Comparison of ENCODE assay signal across 8 cellular contexts in genomic region chr11:64776875-64777274, GRCh38. TPM values are rescaled to one million over a fixed set of nuclear protein-coding genes. Genes with fewer than 3 reads are reported as not detected.
A peak's percentile ranks its signal among the peaks of the same experiment; 100 is the strongest.
DNase-seq lines count a peak whose midpoint lies in the region; ATAC-seq and TF ChIP-seq lines count a peak whose summit lies in the region.

No MANE protein-coding gene starts in this region.

- H3K4me2 ChIP-seq in mesendoderm (ENCODE audit: low read length), result peak overlapping the region; percentile 66

- no peak overlapping the region for H4K8ac ChIP-seq in mesendoderm (ENCODE audit: low read depth, low read length)

- H3K79me2 ChIP-seq in mesendoderm (ENCODE audit: control insufficient read depth, insufficient read depth, low read length), result peaks cover 43% of the 10 kb centered on the region

- TF ChIP-seq CTCF in cardiac muscle cell (IDR thresholded peaks at IDR 0.05; ENCODE audit: low read depth, low read length) (no peak), brain microvascular endothelial cell (IDR thresholded peaks at IDR 0.05; ENCODE audit: low read depth, low read length, missing control alignments) (no peak), upper lobe of right lung (IDR thresholded peaks at IDR 0.05) (no peak)

- H3K4me3 ChIP-seq in cardiac muscle cell (peak overlapping the region; percentile 87), brain microvascular endothelial cell (ENCODE audit: low read depth, low read length) (peak overlapping the region; percentile 89), mesendoderm (ENCODE audit: low read length) (peak overlapping the region; percentile 96), upper lobe of right lung (peak overlapping the region; percentile 76)

- no peak overlapping the region for H2BK5ac ChIP-seq in mesendoderm (ENCODE audit: low read length)

- no peak overlapping the region for H2BK120ac ChIP-seq in mesendoderm (ENCODE audit: low read depth, low read length)

- no peak overlapping the region for H3K4ac ChIP-seq in mesendoderm (ENCODE audit: low read depth, low read length)

- H3K56ac ChIP-seq in mesendoderm (ENCODE audit: low read length), result peak overlapping the region; percentile 98

- H3K9ac ChIP-seq in mesendoderm (ENCODE audit: low read length), result peak overlapping the region; percentile 98

- WGBS in mesendoderm (ENCODE audit: extremely low coverage, insufficient coverage, low lambda C conversion rate), result no CpG with 5 or more reads among the region's 3 CpGs

- H3K27me3 ChIP-seq in cardiac muscle cell (no peaks in the 10 kb centered on the region), brain microvascular endothelial cell (replicated peaks) (no peaks in the 10 kb centered on the region), mesendoderm (ENCODE audit: insufficient read depth, low read length, poor library complexity) (no peaks in the 10 kb centered on the region), upper lobe of right lung (no peaks in the 10 kb centered on the region)

- no peak overlapping the region for H2AK5ac ChIP-seq in mesendoderm (ENCODE audit: low read length)

- H3K27ac ChIP-seq in cardiac muscle cell (peak overlapping the region; percentile 69), brain microvascular endothelial cell (no peak overlapping the region), mesendoderm (ENCODE audit: low read depth, low read length) (no peak overlapping the region), upper lobe of right lung (peak overlapping the region; percentile 34)

- ATAC-seq in Right ventricle myocardium inferior (no peak), upper lobe of right lung (no peak), GM21825 (IDR thresholded peaks at IDR 0.05; ENCODE audit: unreplicated experiment) (no peak)

- H3K9me3 ChIP-seq in cardiac muscle cell (ENCODE audit: low read depth) (no peaks in the 10 kb centered on the region), upper lobe of right lung (no peaks in the 10 kb centered on the region)

- intact Hi-C loops in Right ventricle myocardium inferior (cut with DNase I), result loop anchor here (2.0 kb wide), 1 partner anchor 14 kb away; no protein-coding TSS in a partner anchor
- intact Hi-C loops in upper lobe of right lung (cut with DNase I), result no loop called here

- DNase-seq in cardiac muscle cell (ENCODE audit: low read depth in 1 of 2, low spot score in 1 of 2) (no peak), Right ventricle myocardium inferior (ENCODE audit: missing footprints) (no peak), brain microvascular endothelial cell (no peak), mesendoderm (no peak), upper lobe of right lung (no peak), NCI-H524 (lab: John Stamatoyannopoulos, UW) (no peak), NCI-H82 (lab: John Stamatoyannopoulos, UW) (no peak)

- H3K36me3 ChIP-seq in cardiac muscle cell (peaks cover 42% of the 10 kb centered on the region), brain microvascular endothelial cell (replicated peaks) (peaks cover 53% of the 10 kb centered on the region), mesendoderm (ENCODE audit: control insufficient read depth, insufficient read depth, low read length) (peaks cover 24% of the 10 kb centered on the region), upper lobe of right lung (peaks cover 51% of the 10 kb centered on the region)

- peaks cover 16% of the 10 kb centered on the region for H3K79me1 ChIP-seq in mesendoderm (ENCODE audit: low read length)

- in situ Hi-C loops in brain microvascular endothelial cell (cut with HindIII; ENCODE audit: low pct_ligation_motif_present, low sequenced_read_pairs), result no loop called here

- no peak overlapping the region for H3K18ac ChIP-seq in mesendoderm (ENCODE audit: low read length)

- H3K23ac ChIP-seq in mesendoderm (ENCODE audit: low read length), result no peak overlapping the region

- peaks cover 21% of the 10 kb centered on the region for H3K4me1 ChIP-seq in cardiac muscle cell (ENCODE audit: low read depth)
- no peaks in the 10 kb centered on the region for H3K4me1 ChIP-seq in mesendoderm (ENCODE audit: control insufficient read depth, low read depth, low read length)
- peaks cover 46% of the 10 kb centered on the region for H3K4me1 ChIP-seq in upper lobe of right lung

- no peak overlapping the region for H4K5ac ChIP-seq in mesendoderm (ENCODE audit: low read length)

- no peak overlapping the region for H2BK15ac ChIP-seq in mesendoderm (replicated peaks; ENCODE audit: low read depth)

RNA-seq across cellular contexts. Expression of gene SF1, which starts 1.5 kb away (rescaled TPM):
- total RNA-seq in cardiac muscle cell (168 and 360 TPM in 2 replicates), Right ventricle myocardium inferior (172 TPM), upper lobe of right lung (294 TPM)
- polyA plus RNA-seq in cardiac muscle cell, result 143 and 233 TPM in 2 replicates
- 268 TPM for polyA plus RNA-seq in mesendoderm (2013, experiment 1 of 2)
- polyA plus RNA-seq in mesendoderm (2013, experiment 2 of 2), result 265 TPM

RNA-seq across cellular contexts. Expression of gene PYGM, which starts 17.1 kb away (rescaled TPM):
- total RNA-seq in cardiac muscle cell (246 and 281 TPM in 2 replicates), Right ventricle myocardium inferior (179 TPM), upper lobe of right lung (2.0 TPM)
- 244 and 260 TPM in 2 replicates for polyA plus RNA-seq in cardiac muscle cell
- 0.62 TPM for polyA plus RNA-seq in mesendoderm (2013, experiment 1 of 2)
- polyA plus RNA-seq in mesendoderm (2013, experiment 2 of 2), result 0.69 TPM

RNA-seq across cellular contexts. Expression of gene MAP4K2, which starts 26.1 kb away (rescaled TPM):
- total RNA-seq in cardiac muscle cell (24.3 and 35.9 TPM in 2 replicates), Right ventricle myocardium inferior (11.3 TPM), upper lobe of right lung (28.9 TPM)
- polyA plus RNA-seq in cardiac muscle cell, result 16.1 and 31.1 TPM in 2 replicates
- 10.2 TPM for polyA plus RNA-seq in mesendoderm (2013, experiment 1 of 2)
- polyA plus RNA-seq in mesendoderm (2013, experiment 2 of 2), result 10.2 TPM

RNA-seq across cellular contexts. Expression of gene RASGRP2, which starts 32.9 kb away (rescaled TPM):
- total RNA-seq in cardiac muscle cell (29.5 and 60.8 TPM in 2 replicates), Right ventricle myocardium inferior (46.8 TPM), upper lobe of right lung (27.6 TPM)
- 60.8 and 64.0 TPM in 2 replicates for polyA plus RNA-seq in cardiac muscle cell
- 1.0 TPM for polyA plus RNA-seq in mesendoderm (2013, experiment 1 of 2)
- polyA plus RNA-seq in mesendoderm (2013, experiment 2 of 2), result 1.3 TPM

RNA-seq across cellular contexts. Expression of gene MEN1, which starts 33.5 kb away (rescaled TPM):
- 26.7 and 27.7 TPM in 2 replicates for total RNA-seq in cardiac muscle cell
- 57.5 and 62.1 TPM in 2 replicates for polyA plus RNA-seq in cardiac muscle cell
- total RNA-seq in Right ventricle myocardium inferior, result 8.4 TPM
- 46.1 TPM for polyA plus RNA-seq in mesendoderm (2013, experiment 1 of 2)
- 44.6 TPM for polyA plus RNA-seq in mesendoderm (2013, experiment 2 of 2)
- 22.5 TPM for total RNA-seq in upper lobe of right lung

Comparison
In these comparisons a context has a peak if more than half of its experiments do, and no peak if none do; other contexts are left out.
1. H3K27ac ChIP-seq: peak in cardiac muscle cell (single experiment) and upper lobe of right lung (single experiment); none in brain microvascular endothelial cell (single experiment) and mesendoderm (single experiment).
2. RNA of gene PYGM, which starts 17.1 kb away (total RNA-seq): 246 to 281 TPM in cardiac muscle cell and 179 TPM in Right ventricle myocardium inferior (single experiment); 2.0 TPM in upper lobe of right lung (single experiment); every median in the first group is over 10 times any median in the second.
3. Peak in every context shown above with its lines, with median percentiles within 50 percentile points of each other: H3K4me3 ChIP-seq.